ENCODE assay signal across 9 cellular contexts in genomic region chr6:4319992-4320683, GRCh38.
DNase-seq lines count a peak whose midpoint lies in the region; ATAC-seq, FAIRE-seq and TF ChIP-seq lines count a peak whose summit lies in the region.
"Had no signal": no experiment of that assay in that cellular context is flagged by ENCODE, and none has a peak within 500 bp of the region (broad histone marks: within the 10 kb centered on the region; RNA-seq: fewer than 3 reads in every experiment).

No MANE protein-coding gene starts in this region.

- TF ChIP-seq POLR2A in vagina (IDR thresholded peaks at IDR 0.05): no peak

- no peak for ATAC-seq in HG03196 (IDR thresholded peaks at IDR 0.05; ENCODE audit: unreplicated experiment)

- TF ChIP-seq CTCF in astrocyte of the spinal cord (IDR thresholded peaks at IDR 0.05; ENCODE audit: low read depth, low read length) (no peak), kidney (IDR thresholded peaks at IDR 0.05; ENCODE audit: borderline replicate concordance, extremely low read depth, insufficient read depth) (no peak), vagina (IDR thresholded peaks at IDR 0.05) (no peak)

- H3K9me3 ChIP-seq in kidney (ENCODE audit: control insufficient read depth in 1 of 2, low read length in 2 of 2) (no peaks in the 10 kb centered on the region), vagina (no peaks in the 10 kb centered on the region)

- FAIRE-seq in kidney (lab: Jason Lieb, UNC): no peak

- H3K9ac ChIP-seq in kidney (ENCODE audit: low read length in 2 of 2): no peak overlapping the region

- DNase-seq in NCI-H2171 treated with DMSO at 0.1 percent for 48 hours (lab: John Stamatoyannopoulos, UW) (peak; percentile 54), NCI-H2171 (lab: John Stamatoyannopoulos, UW) (no peak), astrocyte of the spinal cord (ENCODE audit: low read depth, low spot score) (peak; percentile 36), kidney (no peak), vagina (ENCODE audit: extremely low spot score in 2 of 2) (peak in 1 of 2 donors; percentile 80), DMS79 (lab: John Stamatoyannopoulos, UW) (no peak), OCI-M2 (lab: John Stamatoyannopoulos, UW; ENCODE audit: unreplicated experiment) (no peak)
- DNase-seq: MM.1S had no signal

- H3K4me1 ChIP-seq in kidney (ENCODE audit: control insufficient read depth in 1 of 2, insufficient read depth in 1 of 2, low read depth in 1 of 2, low read length in 2 of 2): peaks cover 2 to 4% of the 10 kb centered on the region in 2 donors
- peaks cover 66% of the 10 kb centered on the region for H3K4me1 ChIP-seq in vagina

- intact Hi-C loops in kidney (cut with DNase I) (no loop called here), vagina (cut with DNase I) (no loop called here)

- H3K27ac ChIP-seq in kidney (ENCODE audit: low read depth in 2 of 2, low read length in 2 of 2) (peak overlapping the region; percentile 30 to 51), vagina (peak overlapping the region; percentile 7)

- no peak overlapping the region for H3K4me3 ChIP-seq in astrocyte of the spinal cord (ENCODE audit: low read depth, low read length)
- H3K4me3 ChIP-seq in kidney (ENCODE audit: low read length in 2 of 2): no peak overlapping the region
- no peak overlapping the region for H3K4me3 ChIP-seq in vagina

- H3K36me3 ChIP-seq in kidney (ENCODE audit: control insufficient read depth in 1 of 2, insufficient read depth in 2 of 2, low read length in 2 of 2): no peaks in the 10 kb centered on the region
- no peaks in the 10 kb centered on the region for H3K36me3 ChIP-seq in vagina

- in situ Hi-C loops in astrocyte of the spinal cord (cut with HindIII; ENCODE audit: low sequenced_read_pairs): no loop called here

- H3K27me3 ChIP-seq in vagina: no peaks in the 10 kb centered on the region

Comparison
In these comparisons a context has a peak if more than half of its experiments do, and no peak if none do; other contexts are left out.
1. DNase-seq: peak in NCI-H2171 treated with DMSO at 0.1 percent for 48 hours (single experiment) and astrocyte of the spinal cord (single experiment); none in NCI-H2171 (single experiment), kidney (single experiment), DMS79 (single experiment) and OCI-M2 (single experiment).